Comparison of ENCODE assay signal across 22 cellular contexts in the genomic region with DNA sequence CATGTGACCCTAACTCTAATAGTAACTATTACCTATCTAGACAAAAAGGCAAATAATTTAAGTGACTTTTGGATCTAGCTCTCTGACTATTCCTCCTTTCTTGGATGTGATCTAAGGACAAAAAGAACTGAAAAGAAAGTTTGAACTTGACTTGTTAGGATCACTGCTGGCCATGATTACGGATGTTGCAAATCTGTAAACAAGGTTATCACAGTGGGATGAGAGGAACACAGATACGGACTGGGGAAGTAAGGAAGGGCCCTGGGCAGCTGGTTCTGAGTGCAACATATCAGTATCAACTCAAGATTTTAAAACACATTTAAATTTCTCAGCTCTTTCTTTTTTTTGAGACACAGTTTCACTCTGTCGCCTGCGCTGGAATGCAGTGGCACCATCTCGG.
A peak's percentile ranks its signal among the peaks of the same experiment; 100 is the strongest.
DNase-seq lines count a peak whose midpoint lies in the region; ATAC-seq, FAIRE-seq and TF ChIP-seq lines count a peak whose summit lies in the region.
"Had no signal": no experiment of that assay in that cellular context is flagged by ENCODE, and none has a peak within 500 bp of the region (broad histone marks: within the 10 kb centered on the region; RNA-seq: fewer than 3 reads in every experiment).

No MANE protein-coding gene starts in this region.

- no peak overlapping the region for H3K4me2 ChIP-seq in HepG2 (ENCODE audit: low read depth, low read length)

- H3K79me2 ChIP-seq in HepG2 (ENCODE audit: insufficient read depth, low read length): no peaks in the 10 kb centered on the region

- TF ChIP-seq RAD21 in liver (IDR thresholded peaks at IDR 0.05) (no peak), HepG2 (CRISPR knock-in tag; IDR thresholded peaks at IDR 0.05) (no peak)

- no peak overlapping the region for H3K9ac ChIP-seq in liver (ENCODE audit: low read depth in 1 of 2, low read length in 2 of 2)
- H3K9ac ChIP-seq in HepG2 (ENCODE audit: insufficient read depth, low read depth, low read length): no peak overlapping the region
- no peak overlapping the region for H3K9ac ChIP-seq in rectal smooth muscle tissue (ENCODE audit: low read length)

- no peaks in the 10 kb centered on the region for H3K9me3 ChIP-seq in liver (ENCODE audit: control insufficient read depth in 4 of 4, low read length in 3 of 4)
- no peaks in the 10 kb centered on the region for H3K9me3 ChIP-seq in HepG2 (ENCODE audit: low read length)
- no peaks in the 10 kb centered on the region for H3K9me3 ChIP-seq in right lobe of liver

- H3K4me1 ChIP-seq in liver (ENCODE audit: control insufficient read depth in 4 of 4, insufficient read depth in 4 of 4, low read length in 3 of 4) (peaks cover 0 to 8% (median 3%) of the 10 kb centered on the region in 4 donors), HepG2 (ENCODE audit: insufficient read depth, low read length) (peaks cover 8% of the 10 kb centered on the region), right lobe of liver (peaks cover 0 to 12% (median 1%) of the 10 kb centered on the region in 4 donors), rectal smooth muscle tissue (ENCODE audit: control insufficient read depth, insufficient read depth, low read length) (peaks cover 31% of the 10 kb centered on the region)

- H4K20me1 ChIP-seq in HepG2 (ENCODE audit: insufficient read depth, low read length): no peaks in the 10 kb centered on the region

- ATAC-seq in HepG2: no peak
- peak; percentile 68 to 93 (median 86) for ATAC-seq in right lobe of liver
- ATAC-seq in GM18868 (IDR thresholded peaks at IDR 0.05; ENCODE audit: unreplicated experiment): no peak

- peak overlapping the region; percentile 3 to 13 for H3K27ac ChIP-seq in liver (ENCODE audit: low read depth in 1 of 2, low read length in 2 of 2)
- no peak overlapping the region for H3K27ac ChIP-seq in HepG2 (ENCODE audit: extremely low read length, insufficient read depth, low read length)
- peak overlapping the region in 2 of 3 donors; percentile 32 to 61 for H3K27ac ChIP-seq in right lobe of liver
- peak overlapping the region; percentile 63 for H3K27ac ChIP-seq in rectal smooth muscle tissue (ENCODE audit: low read depth, low read length)

- TF ChIP-seq EP300 in HepG2 (IDR thresholded peaks at IDR 0.05; ENCODE audit: low read depth in 2 of 2, low read length in 2 of 2) (no peak), HepG2 (CRISPR knock-in tag; IDR thresholded peaks at IDR 0.05; ENCODE audit: borderline replicate concordance) (no peak)

- WGBS in liver: 59% methylated on average over 5 of the region's 5 CpGs
- 94% methylated on average over 5 of the region's 5 CpGs for WGBS in HepG2 (ENCODE audit: low lambda C conversion rate)
- 49% methylated on average over 5 of the region's 5 CpGs for WGBS in right lobe of liver (ENCODE audit: insufficient coverage, low coverage, low lambda C conversion rate, missing lambda C conversion rate)

- TF ChIP-seq POLR2A in HepG2 (IDR thresholded peaks at IDR 0.05; ENCODE audit: insufficient read depth in 1 of 2, low read depth in 2 of 2, low read length in 2 of 2) (no peak), right lobe of liver (IDR thresholded peaks at IDR 0.05) (no peak)

- in situ Hi-C loops in HepG2 (cut with HindIII; ENCODE audit: extremely low pct_ligation_motif_present, low pct_unique_long_range_greater_than_20kb): no loop called here

- BruUV-seq in HepG2 (replicated peaks; lab: Mats Ljungman, UMichigan): no TSS peak

- POLR2A ChIA-PET in HepG2 (lab: Yijun Ruan, JAX): no interaction called here

- no peak for FAIRE-seq in HepG2 (lab: Jason Lieb, UNC)
- FAIRE-seq: A204.1, GM12891, RCC 7860 had no signal

- DNase-seq in HepG2 (ENCODE audit: low spot score) (no peak), right lobe of liver (no peak), DMS53 (lab: John Stamatoyannopoulos, UW) (no peak), NCI-H2196 treated with DMSO at 0.1 percent for 48 hours (lab: John Stamatoyannopoulos, UW; ENCODE audit: unreplicated experiment) (no peak), globus pallidus (ENCODE audit: low spot score) (no peak)
- DNase-seq: C1 segment of cervical spinal cord, GF-D8, HFFc6, IMR-90, Kasumi-1, MM.1S, NCI-H1092 treated with DMSO at 0.1 percent for 48 hours, NCI-H1694, NCI-H446, NCI-H69, SHP77 had no signal

- TF ChIP-seq CTCF in liver (IDR thresholded peaks at IDR 0.05; ENCODE audit: low read depth, low read length, missing input control): no peak
- no peak for TF ChIP-seq CTCF in HepG2 (CRISPR knock-in tag; IDR thresholded peaks at IDR 0.05)
- TF ChIP-seq CTCF in right lobe of liver (IDR thresholded peaks at IDR 0.05): no peak

- CTCF ChIA-PET in HepG2 (lab: Yijun Ruan, JAX; ENCODE audit: low intra/inter-chr PET ratio, low total read pairs): no interaction called here

- H3K4me3 ChIP-seq in liver (ENCODE audit: low read depth in 1 of 3, low read length in 3 of 3) (no peak overlapping the region), HepG2 (replicated peaks in 1 of 3; ENCODE audit: insufficient read depth in 1 of 3, low read depth in 2 of 3, low read length in 3 of 3) (no peak overlapping the region), right lobe of liver (no peak overlapping the region), rectal smooth muscle tissue (ENCODE audit: low read length) (no peak overlapping the region)

- H3K36me3 ChIP-seq in liver (ENCODE audit: control insufficient read depth in 4 of 4, insufficient read depth in 3 of 4, low read depth in 1 of 4, low read length in 3 of 4): no peaks in the 10 kb centered on the region
- H3K36me3 ChIP-seq in HepG2 (replicated peaks in 1 of 2; ENCODE audit: control insufficient read depth in 1 of 2, insufficient read depth in 2 of 2, low read length in 2 of 2): no peaks in the 10 kb centered on the region; a peak in 1 of 5 replicates
- no peaks in the 10 kb centered on the region for H3K36me3 ChIP-seq in right lobe of liver
- no peaks in the 10 kb centered on the region for H3K36me3 ChIP-seq in rectal smooth muscle tissue (ENCODE audit: control insufficient read depth, insufficient read depth, low read length)

- H3K27me3 ChIP-seq in liver (ENCODE audit: control insufficient read depth in 4 of 4, insufficient read depth in 4 of 4, low read length in 3 of 4) (no peaks in the 10 kb centered on the region), HepG2 (ENCODE audit: control insufficient read depth in 1 of 2, insufficient read depth in 2 of 2, low read length in 2 of 2) (no peaks in the 10 kb centered on the region), right lobe of liver (no peaks in the 10 kb centered on the region), rectal smooth muscle tissue (ENCODE audit: control insufficient read depth, insufficient read depth, low read length) (no peaks in the 10 kb centered on the region)

- intact Hi-C loops in HepG2 (cut with micrococcal nuclease; ENCODE audit: unreplicated experiment): no loop called here
- intact Hi-C loops in right lobe of liver (cut with DNase I): no loop called here

- no peak overlapping the region for H2AFZ ChIP-seq in HepG2 (ENCODE audit: low read length)

TF ChIP-seq in liver, 16 proteins besides CTCF, POLR2A, EP300 and RAD21 (continues in another document):
- no peak for TF ChIP-seq TAF1 (conservative IDR thresholded peaks at IDR 0.05)
- TF ChIP-seq FOXA1 (IDR thresholded peaks at IDR 0.05): no peak
- peak in 1 of 2 donors; percentile 20 for TF ChIP-seq RXRA (IDR thresholded peaks at IDR 0.05)
- no peak for TF ChIP-seq YY1 (IDR thresholded peaks at IDR 0.05)

TF ChIP-seq in HepG2, 621 proteins besides CTCF, POLR2A, EP300 and RAD21:
- no peak for TF ChIP-seq ARNT (IDR thresholded peaks at IDR 0.05)
- no peak for TF ChIP-seq ZSCAN25 (CRISPR knock-in tag; IDR thresholded peaks at IDR 0.05)
- TF ChIP-seq RELA (CRISPR knock-in tag; IDR thresholded peaks at IDR 0.05): no peak
- no peak for TF ChIP-seq NKX3-1 (CRISPR knock-in tag; IDR thresholded peaks at IDR 0.05)
- no peak for TF ChIP-seq NR2F1 (CRISPR knock-in tag; IDR thresholded peaks at IDR 0.05)
- no peak for TF ChIP-seq RORA (CRISPR knock-in tag; IDR thresholded peaks at IDR 0.05)
- TF ChIP-seq BCL6 (CRISPR knock-in tag; IDR thresholded peaks at IDR 0.05): no peak
- no peak for TF ChIP-seq FOXO1 (CRISPR knock-in tag; IDR thresholded peaks at IDR 0.05)
- no peak for TF ChIP-seq ZNF558 (CRISPR knock-in tag; IDR thresholded peaks at IDR 0.05; ENCODE audit: borderline replicate concordance)

Comparison
In these comparisons a context has a peak if more than half of its experiments do, and no peak if none do; other contexts are left out.
1. ATAC-seq: peak in right lobe of liver (4 of 4); none in HepG2 (single experiment) and GM18868 (single experiment).